Comparison of ENCODE assay signal across 8 cellular contexts in genomic region chr9:33524431-33524947, GRCh38. TPM values are rescaled to one million over a fixed set of nuclear protein-coding genes. Genes with fewer than 3 reads are reported as not detected.
A peak's percentile ranks its signal among the peaks of the same experiment; 100 is the strongest.
DNase-seq lines count a peak whose midpoint lies in the region; ATAC-seq and TF ChIP-seq lines count a peak whose summit lies in the region.

No MANE protein-coding gene starts in this region.

- H3K36me3 Mint-ChIP-seq in activated naive CD4-positive, alpha-beta T cell treated with anti-CD3 and anti-CD28 coated beads, Interleukin-2, amount 50 U/mL, for 24 hours, result no peaks in the 10 kb centered on the region

- no peak for ATAC-seq in GM19467 (IDR thresholded peaks at IDR 0.05; ENCODE audit: unreplicated experiment)

- H3K27me3 Mint-ChIP-seq in activated naive CD4-positive, alpha-beta T cell treated with anti-CD3 and anti-CD28 coated beads, Interleukin-2, amount 50 U/mL, for 24 hours, result peaks cover 34% of the 10 kb centered on the region

- peaks cover 3% of the 10 kb centered on the region for H3K4me1 Mint-ChIP-seq in activated naive CD4-positive, alpha-beta T cell treated with anti-CD3 and anti-CD28 coated beads, Interleukin-2, amount 50 U/mL, for 24 hours

- H3K27me3 ChIP-seq in HL-60 (ENCODE audit: insufficient read depth, poor library complexity, severe bottlenecking), result peaks cover 9% of the 10 kb centered on the region

- peak overlapping the region; percentile 83 for H3K4me3 Mint-ChIP-seq in activated naive CD4-positive, alpha-beta T cell treated with anti-CD3 and anti-CD28 coated beads, Interleukin-2, amount 50 U/mL, for 24 hours

- peak overlapping the region; percentile 37 for H3K4me3 ChIP-seq in HL-60 (replicated peaks; ENCODE audit: insufficient read depth, low read length)

- no peak overlapping the region for H3K27ac ChIP-seq in HL-60 (replicated peaks)
- peak overlapping the region; percentile 3 for H3K27ac ChIP-seq in temporal lobe (ENCODE audit: low read depth, low read length)

- peak; percentile 9 for DNase-seq in AG20443 (ENCODE audit: low spot score)
- no peak for DNase-seq in HL-60 (ENCODE audit: low read depth in 1 of 2, low spot score in 1 of 2)
- peak; percentile 12 for DNase-seq in iPS-NIHi11 (ENCODE audit: low spot score)
- no peak for DNase-seq in NCI-H774 (lab: John Stamatoyannopoulos, UW)
- DNase-seq in effector CD4-positive, alpha-beta T cell, result no peak

- H3K9me3 Mint-ChIP-seq in activated naive CD4-positive, alpha-beta T cell treated with anti-CD3 and anti-CD28 coated beads, Interleukin-2, amount 50 U/mL, for 24 hours, result no peaks in the 10 kb centered on the region

- no peak overlapping the region for H3K27ac Mint-ChIP-seq in activated naive CD4-positive, alpha-beta T cell treated with anti-CD3 and anti-CD28 coated beads, Interleukin-2, amount 50 U/mL, for 24 hours

- no peak for TF ChIP-seq CTCF in HL-60 (IDR thresholded peaks at IDR 0.05; ENCODE audit: insufficient read depth, low read length)

RNA-seq across cellular contexts. Expression of gene ANKRD18B, which starts 0.4 kb away (rescaled TPM):
- 0.25 TPM for total RNA-seq in temporal lobe

RNA-seq across cellular contexts. Expression of gene NOL6, which starts 50.8 kb away (rescaled TPM):
- total RNA-seq in temporal lobe, result 11.3 TPM

Comparison
In these comparisons a context has a peak if more than half of its experiments do, and no peak if none do; other contexts are left out.
1. DNase-seq: peak in AG20443 (single experiment) and iPS-NIHi11 (single experiment); none in HL-60 (0 of 2), NCI-H774 (single experiment) and effector CD4-positive, alpha-beta T cell (single experiment).